In the genomic region with DNA sequence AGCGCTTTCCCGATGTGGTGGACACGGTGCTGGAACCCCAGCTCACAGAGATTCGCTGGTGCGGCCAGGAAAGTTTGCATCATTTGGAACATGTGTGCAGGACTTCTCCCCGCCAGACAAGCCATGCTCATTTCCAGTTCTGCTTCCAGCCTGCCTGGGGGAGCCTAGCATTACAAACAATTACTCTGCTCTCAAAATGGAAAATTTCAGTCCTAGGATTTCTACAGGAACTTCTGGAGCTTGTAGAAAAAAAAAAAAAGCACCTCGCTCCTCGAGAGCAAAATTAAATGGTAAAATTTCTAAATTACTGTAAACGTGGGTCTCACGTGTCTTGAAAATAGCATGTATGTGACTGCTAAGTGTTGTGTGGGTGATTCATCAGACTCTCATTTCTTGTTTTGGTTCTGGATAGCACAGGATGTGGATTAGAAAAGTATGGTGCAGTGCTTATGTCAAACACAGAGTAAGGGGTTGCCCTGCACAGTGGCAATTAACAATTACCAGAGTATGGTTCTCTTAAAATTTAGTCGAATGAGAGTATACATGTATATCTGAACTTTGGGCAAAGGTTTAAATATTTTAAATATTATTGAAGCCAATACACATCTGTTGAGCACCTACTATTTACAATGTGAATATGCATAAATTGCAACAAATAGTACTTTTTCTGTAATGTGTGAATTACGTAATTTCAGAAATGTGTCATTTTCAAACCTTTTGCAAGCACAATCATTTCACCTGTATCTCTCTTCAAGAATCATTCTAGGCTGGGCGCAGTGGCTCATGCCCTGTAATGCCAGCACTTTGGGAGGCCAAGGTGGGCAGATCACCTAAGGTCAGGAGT, we compare ENCODE assay signal across 9 cellular contexts.
DNase-seq lines count a peak whose midpoint lies in the region; ATAC-seq and TF ChIP-seq lines count a peak whose summit lies in the region.
"Had no signal": no experiment of that assay in that cellular context is flagged by ENCODE, and none has a peak within 500 bp of the region (broad histone marks: within the 10 kb centered on the region; RNA-seq: fewer than 3 reads in every experiment).

No MANE protein-coding gene starts in this region.

- peak overlapping the region; percentile 52 for H3K27ac ChIP-seq in brain microvascular endothelial cell
- H3K27ac ChIP-seq in neural progenitor cell, result no peak overlapping the region
- H3K27ac ChIP-seq in caudate nucleus (ENCODE audit: low read depth, low read length), result no peak overlapping the region
- H3K27ac ChIP-seq: gastrocnemius medialis had no signal

- no peaks in the 10 kb centered on the region for H3K79me2 ChIP-seq in neural progenitor cell (ENCODE audit: low read depth)

- no peak overlapping the region for H3K9ac ChIP-seq in neural progenitor cell

- H3K4me1 ChIP-seq in neural progenitor cell, result peaks cover 12% of the 10 kb centered on the region
- H3K4me1 ChIP-seq: gastrocnemius medialis had no signal

- H3F3A ChIP-seq in neural progenitor cell (ENCODE audit: low read depth), result no peaks in the 10 kb centered on the region

- H3K4me3 ChIP-seq in brain microvascular endothelial cell (ENCODE audit: low read depth, low read length), result no peak overlapping the region
- H3K4me3 ChIP-seq in neural progenitor cell, result no peak overlapping the region
- H3K4me3 ChIP-seq: gastrocnemius medialis had no signal

- ATAC-seq in HG03521 (IDR thresholded peaks at IDR 0.05; ENCODE audit: unreplicated experiment), result peak; percentile 61
- ATAC-seq in GM18517 (IDR thresholded peaks at IDR 0.05; ENCODE audit: unreplicated experiment), result no peak
- no peak for ATAC-seq in GM21390 (IDR thresholded peaks at IDR 0.05; ENCODE audit: unreplicated experiment)

- peaks cover 22% of the 10 kb centered on the region for H3K4me1 Mint-ChIP-seq in neural progenitor cell

- H3K9me3 ChIP-seq in neural progenitor cell (ENCODE audit: low read depth), result no peaks in the 10 kb centered on the region
- H3K9me3 ChIP-seq: gastrocnemius medialis had no signal

- TF ChIP-seq CTCF in brain microvascular endothelial cell (IDR thresholded peaks at IDR 0.05; ENCODE audit: low read depth, low read length, missing control alignments), result no peak
- no peak for TF ChIP-seq CTCF in neural progenitor cell (IDR thresholded peaks at IDR 0.05)

- peaks cover 3% of the 10 kb centered on the region for H3K9me3 Mint-ChIP-seq in neural progenitor cell

- no peaks in the 10 kb centered on the region for H4K20me1 ChIP-seq in neural progenitor cell (ENCODE audit: low read depth)

- no peak overlapping the region for H3K4me2 ChIP-seq in neural progenitor cell

- no peaks in the 10 kb centered on the region for H3K27me3 ChIP-seq in brain microvascular endothelial cell (replicated peaks)
- H3K27me3 ChIP-seq in neural progenitor cell, result no peaks in the 10 kb centered on the region
- H3K27me3 ChIP-seq: gastrocnemius medialis had no signal

- H3K4me3 Mint-ChIP-seq in neural progenitor cell, result no peak overlapping the region

- DNase-seq in GM03348 (ENCODE audit: low spot score) (peak; percentile 67), brain microvascular endothelial cell (peak; percentile 59), neural progenitor cell (ENCODE audit: low spot score) (no peak), OCI-M1 (lab: John Stamatoyannopoulos, UW) (no peak), caudate nucleus (lab: John Stamatoyannopoulos, UW) (no peak)

- peak overlapping the region; percentile 12 for H2AFZ ChIP-seq in neural progenitor cell (replicated peaks)

- in situ Hi-C loops in brain microvascular endothelial cell (cut with HindIII; ENCODE audit: low pct_ligation_motif_present, low sequenced_read_pairs), result no loop called here

- peaks cover 12% of the 10 kb centered on the region for H3K27me3 Mint-ChIP-seq in neural progenitor cell (ENCODE audit: insufficient read depth, low read depth)

- no peaks in the 10 kb centered on the region for H3K36me3 Mint-ChIP-seq in neural progenitor cell

- H3K27ac Mint-ChIP-seq in neural progenitor cell, result no peak overlapping the region

- H3K36me3 ChIP-seq in brain microvascular endothelial cell (replicated peaks) (no peaks in the 10 kb centered on the region), neural progenitor cell (no peaks in the 10 kb centered on the region)
- H3K36me3 ChIP-seq: gastrocnemius medialis had no signal

Comparison
In these comparisons a context has a peak if more than half of its experiments do, and no peak if none do; other contexts are left out.
1. DNase-seq: peak in GM03348 (single experiment) and brain microvascular endothelial cell (single experiment); none in neural progenitor cell (single experiment), OCI-M1 (single experiment) and caudate nucleus (0 of 61).